ENCODE assay signal across 23 cellular contexts in the genomic region with DNA sequence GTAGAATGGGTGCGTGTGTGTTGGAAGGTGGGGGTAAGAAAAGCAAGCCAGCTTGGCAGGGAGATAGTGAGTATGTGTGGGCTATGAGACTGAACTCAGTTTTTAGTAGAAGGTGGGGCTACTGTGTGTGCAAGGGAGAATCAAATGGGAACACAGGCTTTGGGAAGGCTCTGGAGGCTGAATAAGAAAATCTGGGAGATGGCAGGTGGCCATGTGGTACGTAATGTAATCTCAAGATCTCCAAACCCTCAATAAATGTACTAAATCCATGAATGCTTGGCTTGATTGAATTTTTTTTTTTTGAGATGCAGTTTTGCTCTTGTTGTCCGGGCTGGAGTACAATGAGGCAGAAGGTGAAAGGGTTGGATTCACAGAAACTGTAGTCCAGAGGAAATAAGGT.
"Had no signal": no experiment of that assay in that cellular context is flagged by ENCODE, and none has a peak within 500 bp of the region (broad histone marks: within the 10 kb centered on the region; RNA-seq: fewer than 3 reads in every experiment).

No MANE protein-coding gene starts in this region.

- H3K4me3 ChIP-seq: right lobe of liver, stomach, testis, upper lobe of right lung had no signal

- ATAC-seq: activated CD8-positive, alpha-beta memory T cell treated with anti-CD3 and anti-CD28 coated beads, Interleukin-2, amount 10 ng/mL, durations not matched to agents 7 days and 5 days; left ventricle myocardium superior; natural killer cell treated with Interleukin-12 subunit alpha and Interleukin-12 subunit beta and Interleukin-15 and Interleukin-18, amount 100 ng/mL, for 72 hours; right lobe of liver; stimulated activated memory B cell treated with anti-CD40 and anti-IgM and Interleukin-4, amounts not matched to agents 10 μg/mL and 1 μg/mL and 100 μg/mL, for 72 hours; T-helper 17 cell; upper lobe of right lung had no signal

- H3K9me3 Mint-ChIP-seq: activated CD4-positive, alpha-beta memory T cell treated with anti-CD3 and anti-CD28 coated beads for 36 hours; activated naive CD4-positive, alpha-beta T cell treated with anti-CD3 and anti-CD28 coated beads, Interleukin-2, amount 50 U/mL, for 24 hours; natural killer cell treated with Interleukin-12 subunit alpha and Interleukin-12 subunit beta and Interleukin-15 and Interleukin-18, amount 100 ng/mL, for 72 hours; stimulated activated memory B cell treated with anti-CD40 and anti-IgM and Interleukin-4, amounts not matched to agents 10 μg/mL and 1 μg/mL and 100 μg/mL, for 72 hours had no signal

- H3K27me3 ChIP-seq: brain microvascular endothelial cell, right lobe of liver, stomach, testis, upper lobe of right lung had no signal

- H3K36me3 ChIP-seq: brain microvascular endothelial cell, right lobe of liver, stomach, upper lobe of right lung had no signal

- H3K27ac ChIP-seq: brain microvascular endothelial cell, right lobe of liver, stomach, testis, upper lobe of right lung had no signal

- H3K36me3 Mint-ChIP-seq: activated CD4-positive, alpha-beta memory T cell treated with anti-CD3 and anti-CD28 coated beads for 36 hours; activated CD8-positive, alpha-beta memory T cell treated with anti-CD3 and anti-CD28 coated beads, Interleukin-2, amount 10 ng/mL, durations not matched to agents 7 days and 5 days; activated naive CD4-positive, alpha-beta T cell treated with anti-CD3 and anti-CD28 coated beads, Interleukin-2, amount 50 U/mL, for 24 hours; natural killer cell treated with Interleukin-12 subunit alpha and Interleukin-12 subunit beta and Interleukin-15 and Interleukin-18, amount 100 ng/mL, for 72 hours; stimulated activated memory B cell treated with anti-CD40 and anti-IgM and Interleukin-4, amounts not matched to agents 10 μg/mL and 1 μg/mL and 100 μg/mL, for 72 hours had no signal

- H3K27ac Mint-ChIP-seq: activated CD4-positive, alpha-beta memory T cell treated with anti-CD3 and anti-CD28 coated beads for 36 hours; activated CD8-positive, alpha-beta memory T cell treated with anti-CD3 and anti-CD28 coated beads, Interleukin-2, amount 10 ng/mL, durations not matched to agents 7 days and 5 days; activated naive CD4-positive, alpha-beta T cell treated with anti-CD3 and anti-CD28 coated beads, Interleukin-2, amount 50 U/mL, for 24 hours; natural killer cell treated with Interleukin-12 subunit alpha and Interleukin-12 subunit beta and Interleukin-15 and Interleukin-18, amount 100 ng/mL, for 72 hours; stimulated activated memory B cell treated with anti-CD40 and anti-IgM and Interleukin-4, amounts not matched to agents 10 μg/mL and 1 μg/mL and 100 μg/mL, for 72 hours; T-helper 17 cell had no signal

- H3K9me3 ChIP-seq: right lobe of liver, stomach, testis, upper lobe of right lung had no signal

- H3K27me3 Mint-ChIP-seq: activated CD4-positive, alpha-beta memory T cell treated with anti-CD3 and anti-CD28 coated beads for 36 hours; activated CD8-positive, alpha-beta memory T cell treated with anti-CD3 and anti-CD28 coated beads, Interleukin-2, amount 10 ng/mL, durations not matched to agents 7 days and 5 days; activated naive CD4-positive, alpha-beta T cell treated with anti-CD3 and anti-CD28 coated beads, Interleukin-2, amount 50 U/mL, for 24 hours; stimulated activated memory B cell treated with anti-CD40 and anti-IgM and Interleukin-4, amounts not matched to agents 10 μg/mL and 1 μg/mL and 100 μg/mL, for 72 hours had no signal

- H3K4me3 Mint-ChIP-seq: activated CD4-positive, alpha-beta memory T cell treated with anti-CD3 and anti-CD28 coated beads for 36 hours; activated CD8-positive, alpha-beta memory T cell treated with anti-CD3 and anti-CD28 coated beads, Interleukin-2, amount 10 ng/mL, durations not matched to agents 7 days and 5 days; activated naive CD4-positive, alpha-beta T cell treated with anti-CD3 and anti-CD28 coated beads, Interleukin-2, amount 50 U/mL, for 24 hours; natural killer cell treated with Interleukin-12 subunit alpha and Interleukin-12 subunit beta and Interleukin-15 and Interleukin-18, amount 100 ng/mL, for 72 hours; stimulated activated memory B cell treated with anti-CD40 and anti-IgM and Interleukin-4, amounts not matched to agents 10 μg/mL and 1 μg/mL and 100 μg/mL, for 72 hours; T-helper 17 cell had no signal

- DNase-seq: activated CD4-positive, alpha-beta memory T cell treated with anti-CD3 and anti-CD28 coated beads for 36 hours; activated CD4-positive, alpha-beta T cell treated with anti-CD3 and anti-CD28 coated beads for 48 hours; activated CD8-positive, alpha-beta memory T cell treated with anti-CD3 and anti-CD28 coated beads, Interleukin-2, amount 10 ng/mL, durations not matched to agents 7 days and 5 days; activated gamma-delta T cell; activated T-cell treated with anti-CD3 and anti-CD28 coated beads for 4 hours; caudate nucleus; dermis blood vessel endothelial cell; effector CD8-positive, alpha-beta T cell; kidney glomerular epithelial cell; left ventricle myocardium superior; mammary epithelial cell; midbrain; right lobe of liver; small intestine; stomach; SW 1271; T-helper 17 cell; testis; upper lobe of right lung had no signal
